Comparison of ENCODE assay signal across 1 cellular context in the genomic region with DNA sequence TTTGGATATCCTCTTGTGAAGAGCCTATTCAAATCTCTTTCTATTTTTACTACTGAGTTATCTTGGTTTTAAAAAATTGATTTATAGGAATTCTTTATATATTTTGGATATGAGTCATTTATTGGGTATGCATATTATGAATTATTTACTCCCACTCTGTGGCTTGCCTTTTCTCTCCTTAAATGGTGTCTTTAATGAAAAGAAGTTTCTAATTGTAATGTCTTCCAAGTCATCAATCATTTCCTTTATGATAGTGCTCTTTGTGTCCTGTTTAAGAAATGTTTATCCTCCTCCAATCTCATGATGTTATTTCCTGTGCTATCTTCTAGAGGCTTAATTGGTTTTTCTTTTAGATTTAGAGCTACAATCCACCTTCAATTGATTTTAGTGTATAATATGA.
TF ChIP-seq lines count a peak whose summit lies in the region.

No MANE protein-coding gene starts in this region.

TF ChIP-seq in SK-N-SH treated with all-trans-retinoic acid at 6 μM for 48 hours, 23 proteins besides CTCF, POLR2A, EP300 and RAD21 (continued from another document):
- TF ChIP-seq, protein P1, sequence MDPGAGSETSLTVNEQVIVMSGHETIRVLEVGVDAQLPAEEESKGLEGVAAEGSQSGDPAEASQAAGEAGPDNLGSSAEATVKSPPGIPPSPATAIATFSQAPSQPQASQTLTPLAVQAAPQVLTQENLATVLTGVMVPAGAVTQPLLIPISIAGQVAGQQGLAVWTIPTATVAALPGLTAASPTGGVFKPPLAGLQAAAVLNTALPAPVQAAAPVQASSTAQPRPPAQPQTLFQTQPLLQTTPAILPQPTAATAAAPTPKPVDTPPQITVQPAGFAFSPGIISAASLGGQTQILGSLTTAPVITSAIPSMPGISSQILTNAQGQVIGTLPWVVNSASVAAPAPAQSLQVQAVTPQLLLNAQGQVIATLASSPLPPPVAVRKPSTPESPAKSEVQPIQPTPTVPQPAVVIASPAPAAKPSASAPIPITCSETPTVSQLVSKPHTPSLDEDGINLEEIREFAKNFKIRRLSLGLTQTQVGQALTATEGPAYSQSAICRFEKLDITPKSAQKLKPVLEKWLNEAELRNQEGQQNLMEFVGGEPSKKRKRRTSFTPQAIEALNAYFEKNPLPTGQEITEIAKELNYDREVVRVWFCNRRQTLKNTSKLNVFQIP (CRISPR knock-in tag; IDR thresholded peaks at IDR 0.05; ENCODE audit: borderline replicate concordance, low read depth) = no peak
TF ChIP-seq in SK-N-SH treated with all-trans-retinoic acid at 6 μM for 48 hours: peak in this region for 0.
